Comparison of ENCODE assay signal across 28 cellular contexts in the genomic region with DNA sequence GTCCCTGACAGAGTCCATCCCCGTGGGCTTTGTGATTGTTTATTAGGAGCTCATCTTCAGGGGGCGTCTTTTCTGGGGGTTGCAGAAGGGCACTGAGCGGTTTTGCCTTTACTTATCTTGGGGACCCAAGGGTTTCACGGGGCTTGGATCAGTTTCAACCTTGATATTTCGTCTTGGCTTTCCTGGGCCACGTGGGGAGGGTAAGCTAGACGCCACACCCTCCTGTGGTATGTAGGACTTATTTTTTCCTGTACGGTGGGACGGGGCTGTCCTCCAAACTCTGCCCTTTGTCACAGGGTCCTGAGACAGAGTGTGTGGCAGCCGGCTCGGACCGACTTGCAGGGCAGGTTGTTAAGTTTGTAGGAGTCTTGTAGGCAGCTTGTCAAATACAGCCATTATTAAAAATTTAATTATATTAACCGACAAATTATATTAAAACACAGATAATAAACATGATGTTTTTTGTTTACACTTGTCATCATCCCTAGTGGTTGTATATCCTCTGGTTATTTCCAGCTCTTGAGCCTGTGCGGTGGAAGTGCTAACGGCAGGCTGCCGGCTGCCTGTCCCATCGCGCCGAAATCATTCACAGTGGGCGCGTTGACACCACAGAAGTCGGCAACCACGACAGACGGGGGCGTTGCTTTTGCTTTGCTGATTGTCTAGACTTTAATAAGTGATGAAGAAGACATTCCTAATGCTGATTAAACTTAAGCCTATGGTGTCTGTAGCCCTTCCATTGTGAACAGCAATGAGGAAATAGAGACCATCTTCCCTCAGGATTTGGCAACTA.
DNase-seq lines count a peak whose midpoint lies in the region; ATAC-seq and TF ChIP-seq lines count a peak whose summit lies in the region.
"Had no signal": no experiment of that assay in that cellular context is flagged by ENCODE, and none has a peak within 500 bp of the region (broad histone marks: within the 10 kb centered on the region; RNA-seq: fewer than 3 reads in every experiment).

No MANE protein-coding gene starts in this region.

- H3K36me3 ChIP-seq in left ventricle myocardium inferior: no peaks in the 10 kb centered on the region
- no peaks in the 10 kb centered on the region for H3K36me3 ChIP-seq in osteoblast (ENCODE audit: insufficient read depth, low read length)
- H3K36me3 ChIP-seq: BLaER1, esophagus squamous epithelium had no signal

- TF ChIP-seq CTCF in left ventricle myocardium inferior (IDR thresholded peaks at IDR 0.05; ENCODE audit: borderline replicate concordance): no peak
- TF ChIP-seq CTCF in WTC11 (IDR thresholded peaks at IDR 0.05): no peak
- no peak for TF ChIP-seq CTCF in osteoblast (IDR thresholded peaks at IDR 0.05; ENCODE audit: extremely low read depth, low read depth, low read length)

- no peaks in the 10 kb centered on the region for H3K79me2 ChIP-seq in osteoblast (ENCODE audit: insufficient read depth, low read length)
- H3K79me2 ChIP-seq: hepatocyte had no signal

- no peaks in the 10 kb centered on the region for H4K20me1 ChIP-seq in osteoblast (ENCODE audit: insufficient read depth, low read length)
- H4K20me1 ChIP-seq: BLaER1 had no signal

- no peak overlapping the region for H3K27ac Mint-ChIP-seq in WTC11
- H3K27ac Mint-ChIP-seq: activated T-helper 17 cell treated with anti-CD3 and anti-CD28 coated beads, Interleukin-2, amount 50 U/mL, for 72 hours; dendritic cell treated with granulocyte-macrophage colony-stimulating factor and Interleukin-4, amounts not matched to agents 40 ng/mL and 50 ng/mL, for 4 days; mesothelial cell of epicardium; naive thymus-derived CD4-positive, alpha-beta T cell; T-helper 1 cell treated with Interleukin-12 subunit alpha and Interleukin-12 subunit beta and Interleukin-4 antibody, amounts not matched to agents 30 μg/mL and 1 μg/mL, for 36 hours had no signal

- peaks cover 6% of the 10 kb centered on the region; the same call in 1 of the 2 replicates for H3K36me3 Mint-ChIP-seq in WTC11
- H3K36me3 Mint-ChIP-seq: mesothelial cell of epicardium had no signal

- H3K4me1 ChIP-seq in left ventricle myocardium inferior (no peaks in the 10 kb centered on the region), osteoblast (ENCODE audit: insufficient read depth, low read length) (no peaks in the 10 kb centered on the region)
- H3K4me1 ChIP-seq: esophagus squamous epithelium had no signal

- H3K27me3 Mint-ChIP-seq in WTC11 (ENCODE audit: low read depth): peaks cover 11% of the 10 kb centered on the region
- H3K27me3 Mint-ChIP-seq: activated T-helper 17 cell treated with anti-CD3 and anti-CD28 coated beads, Interleukin-2, amount 50 U/mL, for 72 hours had no signal

- POLR2A ChIA-PET in WTC11 (lab: Charles Lee): no interaction called here

- H3K4me2 ChIP-seq in osteoblast (ENCODE audit: insufficient read depth, low read length): no peak overlapping the region
- H3K4me2 ChIP-seq: BLaER1, hepatocyte, SK-N-SH, smooth muscle cell had no signal

- intact Hi-C loops in left cardiac atrium (cut with DNase I) (no loop called here), left ventricle myocardium inferior (cut with micrococcal nuclease) (no loop called here)

- peaks cover 10% of the 10 kb centered on the region for H3K27me3 ChIP-seq in left ventricle myocardium inferior (ENCODE audit: low read depth)
- H3K27me3 ChIP-seq in osteoblast (ENCODE audit: insufficient read depth, low read length): no peaks in the 10 kb centered on the region
- H3K27me3 ChIP-seq: BLaER1, esophagus squamous epithelium, hepatocyte had no signal

- H2AFZ ChIP-seq in osteoblast (ENCODE audit: low read length): no peak overlapping the region
- H2AFZ ChIP-seq: hepatocyte had no signal

- H3K4me3 ChIP-seq in left ventricle myocardium inferior (no peak overlapping the region), osteoblast (ENCODE audit: insufficient read depth, low read length) (no peak overlapping the region)
- H3K4me3 ChIP-seq: BLaER1, esophagus squamous epithelium, hepatocyte, smooth muscle cell had no signal

- H3K4me1 Mint-ChIP-seq in WTC11: no peaks in the 10 kb centered on the region
- H3K4me1 Mint-ChIP-seq: activated T-helper 17 cell treated with anti-CD3 and anti-CD28 coated beads, Interleukin-2, amount 50 U/mL, for 72 hours; central memory CD8-positive, alpha-beta T cell; mesothelial cell of epicardium had no signal

- DNase-seq in left cardiac atrium (peak; percentile 2), left ventricle myocardium inferior (no peak), WTC11 (ENCODE audit: low spot score) (peak; percentile 3), osteoblast (ENCODE audit: insufficient read length, low spot score, missing footprints) (peak; percentile 51), ureter (ENCODE audit: low spot score) (peak; percentile 18), NCI-H774 (lab: John Stamatoyannopoulos, UW) (no peak)
- DNase-seq: COR-L47; esophagus squamous epithelium; foreskin melanocyte; GDM1; naive thymus-derived CD4-positive, alpha-beta T cell; NCI-H2081 treated with DMSO at 0.1 percent for 48 hours; NCI-H345; occipital lobe; retina; RPMI8226; SK-N-SH; trophoblast cell had no signal

- peaks cover 44% of the 10 kb centered on the region for H3K9me3 Mint-ChIP-seq in WTC11

- CTCF ChIA-PET in WTC11 (lab: Charles Lee): no interaction called here

- H3K9me3 ChIP-seq in left ventricle myocardium inferior (replicated peaks) (peaks cover 52% of the 10 kb centered on the region), osteoblast (ENCODE audit: low read depth, low read length) (no peaks in the 10 kb centered on the region)

- no peak for ATAC-seq in left cardiac atrium
- ATAC-seq in WTC11: no peak
- ATAC-seq in GM21619 (IDR thresholded peaks at IDR 0.05; ENCODE audit: unreplicated experiment): no peak
- ATAC-seq: activated T-helper 17 cell treated with anti-CD3 and anti-CD28 coated beads, Interleukin-2, amount 50 U/mL, for 72 hours; HCT116; naive thymus-derived CD4-positive, alpha-beta T cell had no signal

- H3K27ac ChIP-seq in left ventricle myocardium inferior (replicated peaks) (no peak overlapping the region), osteoblast (ENCODE audit: low read depth, low read length) (no peak overlapping the region)
- H3K27ac ChIP-seq: BLaER1, esophagus squamous epithelium, hepatocyte had no signal

- H3K4me3 Mint-ChIP-seq in WTC11: no peak overlapping the region
- H3K4me3 Mint-ChIP-seq: activated T-helper 17 cell treated with anti-CD3 and anti-CD28 coated beads, Interleukin-2, amount 50 U/mL, for 72 hours; central memory CD8-positive, alpha-beta T cell; dendritic cell treated with granulocyte-macrophage colony-stimulating factor and Interleukin-4, amounts not matched to agents 40 ng/mL and 50 ng/mL, for 4 days; mesothelial cell of epicardium; naive thymus-derived CD4-positive, alpha-beta T cell; T-helper 1 cell treated with Interleukin-12 subunit alpha and Interleukin-12 subunit beta and Interleukin-4 antibody, amounts not matched to agents 30 μg/mL and 1 μg/mL, for 36 hours had no signal

TF ChIP-seq in WTC11, 78 proteins besides CTCF, POLR2A, EP300 and RAD21:
- TF ChIP-seq NFYB (CRISPR knock-in tag; conservative IDR thresholded peaks at IDR 0.05; ENCODE audit: low read depth): no peak
- no peak for TF ChIP-seq ETV6 (CRISPR knock-in tag; IDR thresholded peaks at IDR 0.05)
- TF ChIP-seq, protein P1, sequence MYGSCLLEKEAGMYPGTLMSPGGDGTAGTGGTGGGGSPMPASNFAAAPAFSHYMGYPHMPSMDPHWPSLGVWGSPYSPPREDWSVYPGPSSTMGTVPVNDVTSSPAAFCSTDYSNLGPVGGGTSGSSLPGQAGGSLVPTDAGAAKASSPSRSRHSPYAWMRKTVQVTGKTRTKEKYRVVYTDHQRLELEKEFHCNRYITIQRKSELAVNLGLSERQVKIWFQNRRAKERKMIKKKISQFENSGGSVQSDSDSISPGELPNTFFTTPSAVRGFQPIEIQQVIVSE (CRISPR knock-in tag; IDR thresholded peaks at IDR 0.05; ENCODE audit: borderline replicate concordance): no peak
- TF ChIP-seq KAT7 (CRISPR knock-in tag; IDR thresholded peaks at IDR 0.05; ENCODE audit: borderline replicate concordance): no peak
- TF ChIP-seq, protein P2, sequence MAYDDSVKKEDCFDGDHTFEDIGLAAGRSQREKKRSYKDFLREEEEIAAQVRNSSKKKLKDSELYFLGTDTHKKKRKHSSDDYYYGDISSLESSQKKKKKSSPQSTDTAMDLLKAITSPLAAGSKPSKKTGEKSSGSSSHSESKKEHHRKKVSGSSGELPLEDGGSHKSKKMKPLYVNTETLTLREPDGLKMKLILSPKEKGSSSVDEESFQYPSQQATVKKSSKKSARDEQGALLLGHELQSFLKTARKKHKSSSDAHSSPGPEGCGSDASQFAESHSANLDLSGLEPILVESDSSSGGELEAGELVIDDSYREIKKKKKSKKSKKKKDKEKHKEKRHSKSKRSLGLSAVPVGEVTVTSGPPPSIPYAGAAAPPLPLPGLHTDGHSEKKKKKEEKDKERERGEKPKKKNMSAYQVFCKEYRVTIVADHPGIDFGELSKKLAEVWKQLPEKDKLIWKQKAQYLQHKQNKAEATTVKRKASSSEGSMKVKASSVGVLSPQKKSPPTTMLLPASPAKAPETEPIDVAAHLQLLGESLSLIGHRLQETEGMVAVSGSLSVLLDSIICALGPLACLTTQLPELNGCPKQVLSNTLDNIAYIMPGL (CRISPR knock-in tag; IDR thresholded peaks at IDR 0.05): no peak
- TF ChIP-seq NFATC4 (CRISPR knock-in tag; IDR thresholded peaks at IDR 0.05): no peak
- TF ChIP-seq, protein P3, sequence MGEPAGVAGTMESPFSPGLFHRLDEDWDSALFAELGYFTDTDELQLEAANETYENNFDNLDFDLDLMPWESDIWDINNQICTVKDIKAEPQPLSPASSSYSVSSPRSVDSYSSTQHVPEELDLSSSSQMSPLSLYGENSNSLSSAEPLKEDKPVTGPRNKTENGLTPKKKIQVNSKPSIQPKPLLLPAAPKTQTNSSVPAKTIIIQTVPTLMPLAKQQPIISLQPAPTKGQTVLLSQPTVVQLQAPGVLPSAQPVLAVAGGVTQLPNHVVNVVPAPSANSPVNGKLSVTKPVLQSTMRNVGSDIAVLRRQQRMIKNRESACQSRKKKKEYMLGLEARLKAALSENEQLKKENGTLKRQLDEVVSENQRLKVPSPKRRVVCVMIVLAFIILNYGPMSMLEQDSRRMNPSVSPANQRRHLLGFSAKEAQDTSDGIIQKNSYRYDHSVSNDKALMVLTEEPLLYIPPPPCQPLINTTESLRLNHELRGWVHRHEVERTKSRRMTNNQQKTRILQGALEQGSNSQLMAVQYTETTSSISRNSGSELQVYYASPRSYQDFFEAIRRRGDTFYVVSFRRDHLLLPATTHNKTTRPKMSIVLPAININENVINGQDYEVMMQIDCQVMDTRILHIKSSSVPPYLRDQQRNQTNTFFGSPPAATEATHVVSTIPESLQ (CRISPR knock-in tag; IDR thresholded peaks at IDR 0.05): no peak
- no peak for TF ChIP-seq CREM (CRISPR knock-in tag; IDR thresholded peaks at IDR 0.05)
- TF ChIP-seq SP1 (CRISPR knock-in tag; conservative IDR thresholded peaks at IDR 0.05): no peak

Comparison
In these comparisons a context has a peak if more than half of its experiments do, and no peak if none do; other contexts are left out.
1. DNase-seq: peak in left cardiac atrium (single experiment), WTC11 (single experiment), osteoblast (single experiment) and ureter (single experiment); none in left ventricle myocardium inferior (single experiment) and NCI-H774 (single experiment).